Comparison of ENCODE assay signal across 22 cellular contexts in genomic region chr9:137396808-137397367, GRCh38. TPM values are rescaled to one million over a fixed set of nuclear protein-coding genes. Genes with fewer than 3 reads are reported as not detected.
A peak's percentile ranks its signal among the peaks of the same experiment; 100 is the strongest.
DNase-seq lines count a peak whose midpoint lies in the region; ATAC-seq and TF ChIP-seq lines count a peak whose summit lies in the region.
"Had no signal": no experiment of that assay in that cellular context is flagged by ENCODE, and none has a peak within 500 bp of the region (broad histone marks: within the 10 kb centered on the region; RNA-seq: fewer than 3 reads in every experiment).

No MANE protein-coding gene starts in this region.

- POLR2A ChIA-PET in Caco-2 (lab: Charles Lee), result no interaction called here

- TF ChIP-seq CTCF in Caco-2 (IDR thresholded peaks at IDR 0.05; ENCODE audit: insufficient read depth in 1 of 2, low read depth in 1 of 2, low read length in 1 of 2, severe bottlenecking in 1 of 2, unreplicated experiment in 1 of 2) (no peak), nephron progenitor cell (IDR thresholded peaks at IDR 0.05) (no peak), gastrocnemius medialis (IDR thresholded peaks at IDR 0.05 in 4 of 5, conservative IDR thresholded peaks at IDR 0.05 in 1 of 5) (no peak), glutamatergic neuron (IDR thresholded peaks at IDR 0.05; ENCODE audit: partially characterized antibody, unreplicated experiment) (no peak)

- no peaks in the 10 kb centered on the region for H3K9me3 Mint-ChIP-seq in activated T-cell treated with anti-CD3 and anti-CD28 coated beads, Interleukin-2, amount 50 U/mL, for 24 hours
- no peaks in the 10 kb centered on the region for H3K9me3 Mint-ChIP-seq in activated T-cell treated with anti-CD3 and anti-CD28 coated beads, Interleukin-2, amount 50 U/mL, for 4 hours
- peaks cover 23% of the 10 kb centered on the region for H3K9me3 Mint-ChIP-seq in Caco-2 (ENCODE audit: unreplicated experiment)
- no peaks in the 10 kb centered on the region for H3K9me3 Mint-ChIP-seq in activated naive CD8-positive, alpha-beta T cell treated with anti-CD3 and anti-CD28 coated beads, Interleukin-2, amount 50 U/mL, for 24 hours
- H3K9me3 Mint-ChIP-seq in nephron progenitor cell, result peaks cover 41% of the 10 kb centered on the region
- H3K9me3 Mint-ChIP-seq in glutamatergic neuron (ENCODE audit: unreplicated experiment), result peaks cover 12% of the 10 kb centered on the region

- no peak overlapping the region for H3K27ac ChIP-seq in gastrocnemius medialis
- H3K27ac ChIP-seq: PC-9 had no signal

- peaks cover 33% of the 10 kb centered on the region for H3K4me1 Mint-ChIP-seq in activated T-cell treated with anti-CD3 and anti-CD28 coated beads, Interleukin-2, amount 50 U/mL, for 24 hours (ENCODE audit: low read depth)
- H3K4me1 Mint-ChIP-seq in activated T-cell treated with anti-CD3 and anti-CD28 coated beads, Interleukin-2, amount 50 U/mL, for 4 hours (ENCODE audit: low read depth), result peaks cover 18% of the 10 kb centered on the region
- H3K4me1 Mint-ChIP-seq in Caco-2 (ENCODE audit: low read depth, unreplicated experiment), result no peaks in the 10 kb centered on the region
- H3K4me1 Mint-ChIP-seq in activated naive CD8-positive, alpha-beta T cell treated with anti-CD3 and anti-CD28 coated beads, Interleukin-2, amount 50 U/mL, for 24 hours, result peaks cover 25% of the 10 kb centered on the region
- H3K4me1 Mint-ChIP-seq in nephron progenitor cell, result peaks cover 12% of the 10 kb centered on the region
- peaks cover 2% of the 10 kb centered on the region for H3K4me1 Mint-ChIP-seq in glutamatergic neuron (ENCODE audit: low read depth, unreplicated experiment)

- H3K4me3 ChIP-seq in Caco-2 (ENCODE audit: low read depth, low read length), result no peak overlapping the region
- no peak overlapping the region for H3K4me3 ChIP-seq in gastrocnemius medialis
- H3K4me3 ChIP-seq: MG63, PC-9 had no signal

- H3K27me3 ChIP-seq in Caco-2 (replicated peaks; ENCODE audit: control insufficient read depth, insufficient read depth, low read length) (no peaks in the 10 kb centered on the region), gastrocnemius medialis (no peaks in the 10 kb centered on the region)
- H3K27me3 ChIP-seq: MG63 had no signal

- H3K9me3 ChIP-seq in Caco-2 (peaks cover 6% of the 10 kb centered on the region; the same call in 1 of the 2 replicates), gastrocnemius medialis (no peaks in the 10 kb centered on the region)
- H3K9me3 ChIP-seq: MG63 had no signal

- H3K27me3 Mint-ChIP-seq in activated T-cell treated with anti-CD3 and anti-CD28 coated beads, Interleukin-2, amount 50 U/mL, for 24 hours, result no peaks in the 10 kb centered on the region
- no peaks in the 10 kb centered on the region for H3K27me3 Mint-ChIP-seq in activated T-cell treated with anti-CD3 and anti-CD28 coated beads, Interleukin-2, amount 50 U/mL, for 4 hours (ENCODE audit: low read depth)
- H3K27me3 Mint-ChIP-seq in Caco-2 (ENCODE audit: insufficient read depth, unreplicated experiment), result no peaks in the 10 kb centered on the region
- no peaks in the 10 kb centered on the region for H3K27me3 Mint-ChIP-seq in activated naive CD8-positive, alpha-beta T cell treated with anti-CD3 and anti-CD28 coated beads, Interleukin-2, amount 50 U/mL, for 24 hours
- H3K27me3 Mint-ChIP-seq in nephron progenitor cell (ENCODE audit: low read depth, poor library complexity), result peaks cover 3% of the 10 kb centered on the region
- peaks cover 8% of the 10 kb centered on the region for H3K27me3 Mint-ChIP-seq in glutamatergic neuron (ENCODE audit: unreplicated experiment)

- H3K27ac Mint-ChIP-seq in activated T-cell treated with anti-CD3 and anti-CD28 coated beads, Interleukin-2, amount 50 U/mL, for 24 hours, result peak overlapping the region; percentile 91
- H3K27ac Mint-ChIP-seq in Caco-2 (ENCODE audit: unreplicated experiment), result peak overlapping the region; percentile 8
- peak overlapping the region; percentile 59 for H3K27ac Mint-ChIP-seq in activated naive CD8-positive, alpha-beta T cell treated with anti-CD3 and anti-CD28 coated beads, Interleukin-2, amount 50 U/mL, for 24 hours
- peak overlapping the region; percentile 39 for H3K27ac Mint-ChIP-seq in nephron progenitor cell
- no peak overlapping the region for H3K27ac Mint-ChIP-seq in glutamatergic neuron (ENCODE audit: unreplicated experiment)
- H3K27ac Mint-ChIP-seq: HFFc6 had no signal

- H3K4me3 Mint-ChIP-seq in activated T-cell treated with anti-CD3 and anti-CD28 coated beads, Interleukin-2, amount 50 U/mL, for 24 hours, result no peak overlapping the region
- H3K4me3 Mint-ChIP-seq in activated T-cell treated with anti-CD3 and anti-CD28 coated beads, Interleukin-2, amount 50 U/mL, for 4 hours, result no peak overlapping the region
- no peak overlapping the region for H3K4me3 Mint-ChIP-seq in Caco-2 (ENCODE audit: unreplicated experiment)
- H3K4me3 Mint-ChIP-seq in activated naive CD8-positive, alpha-beta T cell treated with anti-CD3 and anti-CD28 coated beads, Interleukin-2, amount 50 U/mL, for 24 hours, result no peak overlapping the region
- no peak overlapping the region for H3K4me3 Mint-ChIP-seq in nephron progenitor cell
- no peak overlapping the region for H3K4me3 Mint-ChIP-seq in glutamatergic neuron (ENCODE audit: unreplicated experiment)
- H3K4me3 Mint-ChIP-seq: HFFc6 had no signal

- no peak for ATAC-seq in activated T-cell treated with anti-CD3 and anti-CD28 coated beads, Interleukin-2, amount 50 U/mL, for 4 hours
- no peak for ATAC-seq in activated naive CD8-positive, alpha-beta T cell treated with anti-CD3 and anti-CD28 coated beads, Interleukin-2, amount 50 U/mL, for 24 hours
- ATAC-seq in gastrocnemius medialis (no peak), HG02642 (IDR thresholded peaks at IDR 0.05; ENCODE audit: poor library complexity, unreplicated experiment) (no peak)

- in situ Hi-C loops in gastrocnemius medialis (cut with MboI; ENCODE audit: low sequenced_read_pairs in 4 of 4), result no loop called here

- BruUV-seq in Caco-2 (replicated peaks; lab: Mats Ljungman, UMichigan), result no TSS peak

- no peak for DNase-seq in activated T-cell treated with anti-CD3 and anti-CD28 coated beads, Interleukin-2, amount 50 U/mL, for 24 hours
- no peak for DNase-seq in activated T-cell treated with anti-CD3 and anti-CD28 coated beads, Interleukin-2, amount 50 U/mL, for 4 hours
- DNase-seq in Caco-2 (no peak), nephron progenitor cell (no peak), gastrocnemius medialis (no peak), glutamatergic neuron (no peak)
- DNase-seq in activated naive CD8-positive, alpha-beta T cell treated with anti-CD3 and anti-CD28 coated beads, Interleukin-2, amount 50 U/mL, for 24 hours, result no peak
- DNase-seq: C1 segment of cervical spinal cord, GF-D8, Karpas-422, MG63, NCI-H1092, NCI-H146, NCI-H2081, NCI-H510A, NCI-H774, SHP77 had no signal

- H3K4me1 ChIP-seq in Caco-2 (peaks cover 5% of the 10 kb centered on the region; the same call in 1 of the 2 replicates), gastrocnemius medialis (no peaks in the 10 kb centered on the region)

- H3K36me3 ChIP-seq in Caco-2 (ENCODE audit: control insufficient read depth, insufficient read depth, low read length) (no peaks in the 10 kb centered on the region; the same call in 1 of the 2 replicates), gastrocnemius medialis (no peaks in the 10 kb centered on the region)
- H3K36me3 ChIP-seq: MG63 had no signal

- CTCF ChIA-PET in Caco-2 (lab: Charles Lee), result interaction anchor here (1.0 to 2.0 kb wide), 2 partner anchors 26 to 95 kb away, joined by 7 to 10 read pairs; partner anchors contain the start of genes EXD3, NOXA1 and NRARP

- TF ChIP-seq POLR2A in gastrocnemius medialis (IDR thresholded peaks at IDR 0.05), result no peak

- H3K36me3 Mint-ChIP-seq in activated T-cell treated with anti-CD3 and anti-CD28 coated beads, Interleukin-2, amount 50 U/mL, for 24 hours (ENCODE audit: low read depth), result no peaks in the 10 kb centered on the region
- peaks cover 1% of the 10 kb centered on the region for H3K36me3 Mint-ChIP-seq in activated T-cell treated with anti-CD3 and anti-CD28 coated beads, Interleukin-2, amount 50 U/mL, for 4 hours (ENCODE audit: insufficient read depth)
- H3K36me3 Mint-ChIP-seq in Caco-2 (ENCODE audit: insufficient read depth, unreplicated experiment) (peaks cover 25% of the 10 kb centered on the region), nephron progenitor cell (ENCODE audit: low read depth) (peaks cover 36% of the 10 kb centered on the region), glutamatergic neuron (ENCODE audit: unreplicated experiment) (peaks cover 25% of the 10 kb centered on the region)
- H3K36me3 Mint-ChIP-seq in activated naive CD8-positive, alpha-beta T cell treated with anti-CD3 and anti-CD28 coated beads, Interleukin-2, amount 50 U/mL, for 24 hours (ENCODE audit: low read depth), result peaks cover 4% of the 10 kb centered on the region

- intact Hi-C loops in Caco-2 (cut with micrococcal nuclease; ENCODE audit: unreplicated experiment), result no loop called here
- intact Hi-C loops in gastrocnemius medialis (cut with DNase I; ENCODE audit: low total_unique reads), result no loop called here

RNA-seq across cellular contexts. Expression of gene EXD3, which starts 26.1 kb away (rescaled TPM):
- 1 to 10 TPM; 1.7 to 2.8 (median 2.5) TPM for total RNA-seq in activated T-cell treated with anti-CD3 and anti-CD28 coated beads, Interleukin-2, amount 50 U/mL, for 4 hours
- total RNA-seq in Caco-2 (2022) (10.9 and 11.2 TPM in 2 replicates), gastrocnemius medialis (10 to 100 TPM in 1 of 4 donors, 1 to 10 TPM in 3; 4.8 to 12.5 (median 6.4) TPM), glutamatergic neuron (ENCODE audit: unreplicated experiment) (24.5 TPM)

RNA-seq across cellular contexts. Expression of gene NOXA1, which starts 26.3 kb away (rescaled TPM):
- total RNA-seq in activated T-cell treated with anti-CD3 and anti-CD28 coated beads, Interleukin-2, amount 50 U/mL, for 4 hours, result under 1 TPM; 0.34 to 0.82 (median 0.46) TPM
- 7.3 and 8.6 TPM in 2 replicates for total RNA-seq in Caco-2 (2022)
- 1 to 10 TPM in 3 of 4 donors, under 1 TPM in 1; 0.41 to 2.5 (median 1.8) TPM for total RNA-seq in gastrocnemius medialis
- total RNA-seq in glutamatergic neuron (ENCODE audit: unreplicated experiment), result 2.6 TPM
- total RNA-seq: Daoy, H4 had no signal

RNA-seq across cellular contexts. Expression of gene ENTPD8, which starts 44.3 kb away (rescaled TPM):
- total RNA-seq in activated T-cell treated with anti-CD3 and anti-CD28 coated beads, Interleukin-2, amount 50 U/mL, for 4 hours, result not detected
- total RNA-seq in Caco-2 (2022), result 8.5 and 8.6 TPM in 2 replicates
- total RNA-seq in gastrocnemius medialis, result under 1 TPM in 1 of 4 donors, not detected in 3; 0.23 TPM
- total RNA-seq in glutamatergic neuron (ENCODE audit: unreplicated experiment), result 1.0 TPM
- total RNA-seq: Daoy, HFFc6 had no signal
